ENCODE assay signal across 1 cellular context in the genomic region with DNA sequence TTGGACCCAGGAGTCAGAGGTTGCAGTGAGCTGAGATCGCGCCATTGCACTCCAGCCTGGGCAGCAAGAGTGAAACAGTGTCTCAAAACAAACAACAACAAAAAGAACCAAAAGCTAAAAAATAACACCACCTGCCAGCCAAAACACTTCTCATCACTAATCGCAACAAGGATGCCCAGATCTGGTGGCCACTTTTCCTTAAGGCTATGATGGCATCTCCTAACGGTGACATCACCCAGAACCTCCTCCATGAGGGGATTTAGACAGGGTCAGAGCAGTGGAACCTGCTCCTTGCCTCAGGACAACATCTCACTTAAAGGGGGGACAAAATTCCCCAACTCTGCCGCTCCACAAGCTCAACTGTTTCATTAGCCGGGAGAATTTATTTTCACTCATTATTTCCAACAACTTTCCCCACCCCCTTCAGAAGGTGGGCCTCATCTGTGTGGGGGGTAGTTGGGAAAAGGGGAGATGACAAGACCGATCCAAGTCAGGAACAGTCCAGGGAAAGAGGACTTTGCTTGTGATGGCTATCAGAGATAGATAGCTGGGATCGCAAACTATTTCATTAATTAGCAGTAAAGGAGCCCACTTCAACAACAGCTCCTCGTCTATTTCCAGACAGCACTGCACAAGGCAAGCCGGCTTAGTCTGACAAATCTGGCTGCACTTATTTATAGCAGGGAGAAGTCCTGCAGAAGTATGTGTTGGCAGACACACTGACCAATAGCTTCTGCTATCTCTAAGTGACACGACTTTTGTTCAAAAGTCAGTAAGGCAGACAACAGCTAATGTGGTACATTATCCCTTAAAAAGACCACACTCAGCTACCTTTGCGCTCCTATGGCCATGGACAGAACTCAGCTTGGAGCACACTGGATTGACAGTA.
TF ChIP-seq lines count a peak whose summit lies in the region.

No MANE protein-coding gene starts in this region.

TF ChIP-seq in K562, 482 proteins besides CTCF, POLR2A, EP300 and RAD21 (continued from another document):
- TF ChIP-seq ZNF408 (CRISPR knock-in tag; IDR thresholded peaks at IDR 0.05; ENCODE audit: low read depth) (no peak), XRCC5 (IDR thresholded peaks at IDR 0.05; ENCODE audit: low read depth, low read length) (0 out of 2 replicates have a peak, but pooled peaks have one; percentile 9), PURB (CRISPR knock-in tag; IDR thresholded peaks at IDR 0.05; ENCODE audit: low read depth) (no peak), RBM22 (IDR thresholded peaks at IDR 0.05; ENCODE audit: low read depth, low read length, poor library complexity, severe bottlenecking) (no peak), DACH1 (IDR thresholded peaks at IDR 0.05; ENCODE audit: partially characterized antibody) (no peak), ZNF780A (CRISPR knock-in tag; IDR thresholded peaks at IDR 0.05) (no peak), SP1 (CRISPR knock-in tag; IDR thresholded peaks at IDR 0.05) (no peak), POLR2AphosphoS5 (IDR thresholded peaks at IDR 0.05; ENCODE audit: control insufficient read depth, insufficient read depth, low read depth, low read length) (peak; percentile 19; the same call in 1 of the 2 replicates), POLR2AphosphoS2 (IDR thresholded peaks at IDR 0.05; ENCODE audit: low read length) (no peak), ZC3H11A (IDR thresholded peaks at IDR 0.05; ENCODE audit: low read depth, low read length) (no peak), RCOR1 (IDR thresholded peaks at IDR 0.05; ENCODE audit: borderline replicate concordance in 1 of 2, low read depth in 2 of 2, low read length in 2 of 2) (0 out of 4 replicates have a peak, but pooled peaks of 1 of the 2 experiments have one; percentile 13), ARID2 (IDR thresholded peaks at IDR 0.05) (no peak), MEIS2 (IDR thresholded peaks at IDR 0.05; ENCODE audit: partially characterized antibody) (peak; percentile 38), ELF2 (CRISPR knock-in tag; IDR thresholded peaks at IDR 0.05) (no peak), ZBTB17 (CRISPR knock-in tag; IDR thresholded peaks at IDR 0.05) (no peak), TCF3 (CRISPR knock-in tag; IDR thresholded peaks at IDR 0.05) (0 out of 2 replicates have a peak, but pooled peaks have one; percentile 7), RHOXF2B (CRISPR knock-in tag; conservative IDR thresholded peaks at IDR 0.05) (no peak), DPF2 (IDR thresholded peaks at IDR 0.05) (no peak), POU5F1 (IDR thresholded peaks at IDR 0.05; ENCODE audit: borderline replicate concordance, low read depth, low read length, partially characterized antibody) (no peak), MTA3 (IDR thresholded peaks at IDR 0.05; ENCODE audit: borderline replicate concordance) (no peak), ZNF239 (CRISPR knock-in tag; IDR thresholded peaks at IDR 0.05) (no peak), ZNF644 (tag; IDR thresholded peaks at IDR 0.05; ENCODE audit: low read depth) (no peak), PHF21A (IDR thresholded peaks at IDR 0.05; ENCODE audit: borderline replicate concordance, low read depth) (peak; percentile 76; the same call in 1 of the 2 replicates), ERF (CRISPR knock-in tag; IDR thresholded peaks at IDR 0.05) (no peak), KDM5B (IDR thresholded peaks at IDR 0.05; ENCODE audit: insufficient replicate concordance, low read depth, low read length) (peak; percentile 23), GTF2A2 (tag; IDR thresholded peaks at IDR 0.05) (no peak), HDGF (IDR thresholded peaks at IDR 0.05) (peak; percentile 8; the same call in 1 of the 2 replicates), ESRRB (CRISPR knock-in tag; IDR thresholded peaks at IDR 0.05; ENCODE audit: borderline replicate concordance) (no peak), PHB (CRISPR knock-in tag; IDR thresholded peaks at IDR 0.05) (no peak), PTBP1 (IDR thresholded peaks at IDR 0.05; ENCODE audit: low read depth, low read length) (no peak)
- TF ChIP-seq, protein P1, sequence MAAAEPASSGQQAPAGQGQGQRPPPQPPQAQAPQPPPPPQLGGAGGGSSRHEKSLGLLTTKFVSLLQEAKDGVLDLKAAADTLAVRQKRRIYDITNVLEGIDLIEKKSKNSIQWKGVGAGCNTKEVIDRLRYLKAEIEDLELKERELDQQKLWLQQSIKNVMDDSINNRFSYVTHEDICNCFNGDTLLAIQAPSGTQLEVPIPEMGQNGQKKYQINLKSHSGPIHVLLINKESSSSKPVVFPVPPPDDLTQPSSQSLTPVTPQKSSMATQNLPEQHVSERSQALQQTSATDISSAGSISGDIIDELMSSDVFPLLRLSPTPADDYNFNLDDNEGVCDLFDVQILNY (CRISPR knock-in tag; IDR thresholded peaks at IDR 0.05): no peak
- TF ChIP-seq, protein P2, sequence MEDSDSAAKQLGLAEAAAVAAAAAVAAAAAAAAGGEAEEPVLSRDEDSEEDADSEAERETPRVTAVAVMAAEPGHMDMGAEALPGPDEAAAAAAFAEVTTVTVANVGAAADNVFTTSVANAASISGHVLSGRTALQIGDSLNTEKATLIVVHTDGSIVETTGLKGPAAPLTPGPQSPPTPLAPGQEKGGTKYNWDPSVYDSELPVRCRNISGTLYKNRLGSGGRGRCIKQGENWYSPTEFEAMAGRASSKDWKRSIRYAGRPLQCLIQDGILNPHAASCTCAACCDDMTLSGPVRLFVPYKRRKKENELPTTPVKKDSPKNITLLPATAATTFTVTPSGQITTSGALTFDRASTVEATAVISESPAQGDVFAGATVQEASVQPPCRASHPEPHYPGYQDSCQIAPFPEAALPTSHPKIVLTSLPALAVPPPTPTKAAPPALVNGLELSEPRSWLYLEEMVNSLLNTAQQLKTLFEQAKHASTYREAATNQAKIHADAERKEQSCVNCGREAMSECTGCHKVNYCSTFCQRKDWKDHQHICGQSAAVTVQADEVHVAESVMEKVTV (CRISPR knock-in tag; IDR thresholded peaks at IDR 0.05): no peak
- TF ChIP-seq, protein P3, sequence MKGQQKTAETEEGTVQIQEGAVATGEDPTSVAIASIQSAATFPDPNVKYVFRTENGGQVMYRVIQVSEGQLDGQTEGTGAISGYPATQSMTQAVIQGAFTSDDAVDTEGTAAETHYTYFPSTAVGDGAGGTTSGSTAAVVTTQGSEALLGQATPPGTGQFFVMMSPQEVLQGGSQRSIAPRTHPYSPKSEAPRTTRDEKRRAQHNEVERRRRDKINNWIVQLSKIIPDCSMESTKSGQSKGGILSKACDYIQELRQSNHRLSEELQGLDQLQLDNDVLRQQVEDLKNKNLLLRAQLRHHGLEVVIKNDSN (CRISPR knock-in tag; IDR thresholded peaks at IDR 0.05): no peak
- TF ChIP-seq, protein P4, sequence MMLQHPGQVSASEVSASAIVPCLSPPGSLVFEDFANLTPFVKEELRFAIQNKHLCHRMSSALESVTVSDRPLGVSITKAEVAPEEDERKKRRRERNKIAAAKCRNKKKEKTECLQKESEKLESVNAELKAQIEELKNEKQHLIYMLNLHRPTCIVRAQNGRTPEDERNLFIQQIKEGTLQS (IDR thresholded peaks at IDR 0.05): peak; percentile 65
- TF ChIP-seq, protein P4 (CRISPR knock-in tag; conservative IDR thresholded peaks at IDR 0.05): no peak
- TF ChIP-seq, protein P5, sequence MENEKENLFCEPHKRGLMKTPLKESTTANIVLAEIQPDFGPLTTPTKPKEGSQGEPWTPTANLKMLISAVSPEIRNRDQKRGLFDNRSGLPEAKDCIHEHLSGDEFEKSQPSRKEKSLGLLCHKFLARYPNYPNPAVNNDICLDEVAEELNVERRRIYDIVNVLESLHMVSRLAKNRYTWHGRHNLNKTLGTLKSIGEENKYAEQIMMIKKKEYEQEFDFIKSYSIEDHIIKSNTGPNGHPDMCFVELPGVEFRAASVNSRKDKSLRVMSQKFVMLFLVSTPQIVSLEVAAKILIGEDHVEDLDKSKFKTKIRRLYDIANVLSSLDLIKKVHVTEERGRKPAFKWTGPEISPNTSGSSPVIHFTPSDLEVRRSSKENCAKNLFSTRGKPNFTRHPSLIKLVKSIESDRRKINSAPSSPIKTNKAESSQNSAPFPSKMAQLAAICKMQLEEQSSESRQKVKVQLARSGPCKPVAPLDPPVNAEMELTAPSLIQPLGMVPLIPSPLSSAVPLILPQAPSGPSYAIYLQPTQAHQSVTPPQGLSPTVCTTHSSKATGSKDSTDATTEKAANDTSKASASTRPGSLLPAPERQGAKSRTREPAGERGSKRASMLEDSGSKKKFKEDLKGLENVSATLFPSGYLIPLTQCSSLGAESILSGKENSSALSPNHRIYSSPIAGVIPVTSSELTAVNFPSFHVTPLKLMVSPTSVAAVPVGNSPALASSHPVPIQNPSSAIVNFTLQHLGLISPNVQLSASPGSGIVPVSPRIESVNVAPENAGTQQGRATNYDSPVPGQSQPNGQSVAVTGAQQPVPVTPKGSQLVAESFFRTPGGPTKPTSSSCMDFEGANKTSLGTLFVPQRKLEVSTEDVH (IDR thresholded peaks at IDR 0.05; ENCODE audit: low read depth, partially characterized antibody): no peak
- TF ChIP-seq, protein P6, sequence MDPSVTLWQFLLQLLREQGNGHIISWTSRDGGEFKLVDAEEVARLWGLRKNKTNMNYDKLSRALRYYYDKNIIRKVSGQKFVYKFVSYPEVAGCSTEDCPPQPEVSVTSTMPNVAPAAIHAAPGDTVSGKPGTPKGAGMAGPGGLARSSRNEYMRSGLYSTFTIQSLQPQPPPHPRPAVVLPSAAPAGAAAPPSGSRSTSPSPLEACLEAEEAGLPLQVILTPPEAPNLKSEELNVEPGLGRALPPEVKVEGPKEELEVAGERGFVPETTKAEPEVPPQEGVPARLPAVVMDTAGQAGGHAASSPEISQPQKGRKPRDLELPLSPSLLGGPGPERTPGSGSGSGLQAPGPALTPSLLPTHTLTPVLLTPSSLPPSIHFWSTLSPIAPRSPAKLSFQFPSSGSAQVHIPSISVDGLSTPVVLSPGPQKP (CRISPR knock-in tag; IDR thresholded peaks at IDR 0.05): no peak
